14 cellular contexts compared by ENCODE assay signal in the genomic region with DNA sequence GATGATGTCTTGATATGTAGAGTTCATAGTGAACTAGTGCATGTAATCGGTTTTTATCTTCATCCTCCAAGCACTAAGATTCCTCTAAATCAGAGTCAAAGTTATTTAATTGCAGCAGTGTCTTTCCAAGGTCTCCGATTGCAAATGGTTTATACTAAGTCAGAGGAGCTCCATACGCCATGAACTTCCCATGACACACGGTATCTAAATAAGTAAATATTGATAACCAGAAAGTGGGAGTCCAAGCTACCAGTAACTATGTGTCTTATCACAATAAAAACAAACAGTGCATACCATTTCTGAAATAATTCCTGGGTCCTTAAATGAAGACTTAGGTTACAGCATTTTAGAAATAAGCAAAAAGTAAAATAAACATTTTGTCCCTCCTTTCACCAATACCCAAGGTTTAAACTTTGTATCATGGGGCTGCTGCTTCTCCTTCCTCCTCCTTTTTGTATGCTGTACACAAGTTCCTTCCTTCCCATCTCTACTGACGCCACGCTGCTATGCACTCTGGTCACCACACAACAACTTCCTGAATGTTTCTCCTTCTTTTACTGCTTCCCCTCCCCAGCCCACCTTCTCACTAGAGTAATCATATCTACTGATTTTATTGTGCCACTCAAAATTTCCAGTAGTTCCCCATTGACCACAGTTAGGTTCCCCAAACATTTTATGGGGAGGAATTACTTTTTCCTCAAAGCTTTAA. TPM values are rescaled to one million over a fixed set of nuclear protein-coding genes. Genes with fewer than 3 reads are reported as not detected.
"Had no signal": no experiment of that assay in that cellular context is flagged by ENCODE, and none has a peak within 500 bp of the region (broad histone marks: within the 10 kb centered on the region; RNA-seq: fewer than 3 reads in every experiment).

No MANE protein-coding gene starts in this region.

- H3K9me3 ChIP-seq: adrenal gland, body of pancreas, transverse colon had no signal

- ATAC-seq: activated T-helper 17 cell treated with anti-CD3 and anti-CD28 coated beads, Interleukin-2, amount 50 U/mL, for 72 hours; body of pancreas; left ventricle myocardium superior; stimulated activated effector memory CD8-positive, alpha-beta T cell treated with anti-CD3 and anti-CD28 coated beads, Interleukin-12 subunit alpha, Interleukin-12 subunit beta, amount 100 ng/mL, for 72 hours; T-helper 17 cell; WTC11 had no signal

- DNase-seq: activated CD4-positive, alpha-beta T cell treated with anti-CD3 and anti-CD28 coated beads for 48 hours; activated naive CD4-positive, alpha-beta T cell treated with anti-CD3 and anti-CD28 coated beads, Interleukin-2, amount 10 ng/mL, durations not matched to agents 7 days and 5 days; adrenal gland; body of pancreas; left ventricle myocardium superior; posterior cingulate gyrus; T-helper 17 cell; transverse colon had no signal

- H3K27me3 ChIP-seq: adrenal gland, body of pancreas, transverse colon had no signal

- H3K36me3 ChIP-seq: adrenal gland, transverse colon had no signal

- H3K27ac ChIP-seq: body of pancreas had no signal

- H3K4me3 ChIP-seq: adrenal gland, body of pancreas, smooth muscle cell, transverse colon had no signal

RNA-seq across cellular contexts. Expression of a gene that starts 10.7 kb away (rescaled TPM):
- total RNA-seq: activated T-helper 17 cell treated with anti-CD3 and anti-CD28 coated beads, Interleukin-2, amount 50 U/mL, for 72 hours; epithelial cell of proximal tubule; left ventricle myocardium superior; smooth muscle cell; subcutaneous adipose tissue; T-helper 17 cell; WTC11 had no signal
- polyA plus RNA-seq: smooth muscle cell had no signal
